ENCODE assay signal across 8 cellular contexts in genomic region chr3:186953011-186953487, GRCh38. TPM values are rescaled to one million over a fixed set of nuclear protein-coding genes. Genes with fewer than 3 reads are reported as not detected.
DNase-seq lines count a peak whose midpoint lies in the region; ATAC-seq and TF ChIP-seq lines count a peak whose summit lies in the region.

No MANE protein-coding gene starts in this region.

- peaks cover 23% of the 10 kb centered on the region for H3K9me3 Mint-ChIP-seq in T-helper 2 cell treated with Interferon-gamma antibody and Interleukin-4, amounts not matched to agents 5 μg/mL and 100 μg/mL, for 36 hours
- peaks cover 20% of the 10 kb centered on the region for H3K9me3 Mint-ChIP-seq in mesothelial cell of epicardium

- TF ChIP-seq CTCF in cardiac muscle cell (IDR thresholded peaks at IDR 0.05; ENCODE audit: low read depth, low read length), result no peak
- no peak for TF ChIP-seq CTCF in heart right ventricle (IDR thresholded peaks at IDR 0.05)
- no peak for TF ChIP-seq CTCF in uterus (IDR thresholded peaks at IDR 0.05)
- TF ChIP-seq CTCF in mesothelial cell of epicardium (IDR thresholded peaks at IDR 0.05; ENCODE audit: unreplicated experiment), result no peak

- H3K36me3 ChIP-seq in cardiac muscle cell (no peaks in the 10 kb centered on the region), heart right ventricle (peaks cover 0 to 8% (median 0%) of the 10 kb centered on the region in 9 donors), uterus (no peaks in the 10 kb centered on the region)

- peak overlapping the region; percentile 89 for H3K27ac Mint-ChIP-seq in T-helper 2 cell treated with Interferon-gamma antibody and Interleukin-4, amounts not matched to agents 5 μg/mL and 100 μg/mL, for 36 hours
- no peak overlapping the region for H3K27ac Mint-ChIP-seq in mesothelial cell of epicardium

- no peak for TF ChIP-seq POLR2A in uterus (IDR thresholded peaks at IDR 0.05)

- H3K9me3 ChIP-seq in cardiac muscle cell (ENCODE audit: low read depth) (no peaks in the 10 kb centered on the region), heart right ventricle (peaks cover 0 to 6% (median 0%) of the 10 kb centered on the region in 11 donors), uterus (no peaks in the 10 kb centered on the region)

- H3K4me1 ChIP-seq in cardiac muscle cell (ENCODE audit: low read depth) (peaks cover 36% of the 10 kb centered on the region), heart right ventricle (peaks cover 25 to 68% (median 61%) of the 10 kb centered on the region in 9 donors), uterus (no peaks in the 10 kb centered on the region)

- H3K4me1 Mint-ChIP-seq in T-helper 2 cell treated with Interferon-gamma antibody and Interleukin-4, amounts not matched to agents 5 μg/mL and 100 μg/mL, for 36 hours (ENCODE audit: low read depth), result peaks cover 63% of the 10 kb centered on the region
- H3K4me1 Mint-ChIP-seq in mesothelial cell of epicardium, result peaks cover 4% of the 10 kb centered on the region

- DNase-seq in cardiac muscle cell (ENCODE audit: low read depth in 1 of 2, low spot score in 1 of 2) (peak in 1 of 2 donors; percentile 53), left ventricle myocardium superior (no peak), heart right ventricle (no peak), uterus (no peak), mesothelial cell of epicardium (ENCODE audit: low spot score in 2 of 2, unreplicated experiment in 2 of 2) (no peak)
- DNase-seq in T-helper 2 cell treated with Interferon-gamma antibody and Interleukin-4, amounts not matched to agents 5 μg/mL and 100 μg/mL, for 36 hours (ENCODE audit: low spot score), result peak; percentile 32
- DNase-seq in activated effector memory CD4-positive, alpha-beta T cell treated with Interleukin-2 at 50 U/mL for 16 hours, result no peak

- 51 to 57% methylated on average over 4 of the region's 4 CpGs for WGBS in heart right ventricle, 2 donors

- H3K27ac ChIP-seq in cardiac muscle cell, result peak overlapping the region; percentile 52
- peak overlapping the region; percentile 12 to 93 (median 74) for H3K27ac ChIP-seq in heart right ventricle
- peak overlapping the region; percentile 32 to 46 for H3K27ac ChIP-seq in uterus

- H3K27me3 Mint-ChIP-seq in T-helper 2 cell treated with Interferon-gamma antibody and Interleukin-4, amounts not matched to agents 5 μg/mL and 100 μg/mL, for 36 hours (ENCODE audit: low read depth), result no peaks in the 10 kb centered on the region
- no peaks in the 10 kb centered on the region for H3K27me3 Mint-ChIP-seq in mesothelial cell of epicardium (ENCODE audit: low read depth)

- ATAC-seq in left ventricle myocardium superior (no peak), heart right ventricle (peak in 6 of 8 donors; percentile 21 to 76 (median 54)), GM18909 (IDR thresholded peaks at IDR 0.05; ENCODE audit: poor library complexity, unreplicated experiment) (no peak)

- peak overlapping the region; percentile 76 for H3K4me3 Mint-ChIP-seq in T-helper 2 cell treated with Interferon-gamma antibody and Interleukin-4, amounts not matched to agents 5 μg/mL and 100 μg/mL, for 36 hours
- H3K4me3 Mint-ChIP-seq in mesothelial cell of epicardium, result no peak overlapping the region

- intact Hi-C loops in left ventricle myocardium superior (cut with micrococcal nuclease) (no loop called here), heart right ventricle (cut with DNase I) (no loop called here), uterus (cut with DNase I; ENCODE audit: low total_unique reads) (no loop called here)

- peaks cover 88% of the 10 kb centered on the region for H3K36me3 Mint-ChIP-seq in T-helper 2 cell treated with Interferon-gamma antibody and Interleukin-4, amounts not matched to agents 5 μg/mL and 100 μg/mL, for 36 hours (ENCODE audit: low read depth)
- peaks cover 26% of the 10 kb centered on the region for H3K36me3 Mint-ChIP-seq in mesothelial cell of epicardium

- H3K4me3 ChIP-seq in cardiac muscle cell (no peak overlapping the region), heart right ventricle (no peak overlapping the region), uterus (no peak overlapping the region)

- H3K27me3 ChIP-seq in cardiac muscle cell (no peaks in the 10 kb centered on the region), heart right ventricle (no peaks in the 10 kb centered on the region), uterus (no peaks in the 10 kb centered on the region)

RNA-seq across cellular contexts. Expression of gene ST6GAL1, which starts 22.7 kb away (rescaled TPM):
- total RNA-seq in cardiac muscle cell (70.1 and 123 TPM in 2 replicates), left ventricle myocardium superior (75.9 TPM), heart right ventricle (10 to 100 TPM; 55.9 to 94.7 (median 68.7) TPM), uterus (100 to 1,000 TPM in 1 of 4 donors, 10 to 100 TPM in 3; 32.6 to 107 (median 57.1) TPM), mesothelial cell of epicardium (38.7 to 50.3 TPM (median 45.8 TPM) in 3 replicates)
- polyA plus RNA-seq in cardiac muscle cell (62.9 and 64.3 TPM in 2 replicates), heart right ventricle (10 to 100 TPM; 19.5 to 36.3 TPM)

Comparison
In these comparisons a context has a peak if more than half of its experiments do, and no peak if none do; other contexts are left out.
1. ATAC-seq: peak in heart right ventricle (6 of 8); none in left ventricle myocardium superior (single experiment) and GM18909 (single experiment).
2. Peak in every context shown above with its lines, with median percentiles within 50 percentile points of each other: H3K27ac ChIP-seq.